Comparison of ENCODE assay signal across 9 cellular contexts in the genomic region with DNA sequence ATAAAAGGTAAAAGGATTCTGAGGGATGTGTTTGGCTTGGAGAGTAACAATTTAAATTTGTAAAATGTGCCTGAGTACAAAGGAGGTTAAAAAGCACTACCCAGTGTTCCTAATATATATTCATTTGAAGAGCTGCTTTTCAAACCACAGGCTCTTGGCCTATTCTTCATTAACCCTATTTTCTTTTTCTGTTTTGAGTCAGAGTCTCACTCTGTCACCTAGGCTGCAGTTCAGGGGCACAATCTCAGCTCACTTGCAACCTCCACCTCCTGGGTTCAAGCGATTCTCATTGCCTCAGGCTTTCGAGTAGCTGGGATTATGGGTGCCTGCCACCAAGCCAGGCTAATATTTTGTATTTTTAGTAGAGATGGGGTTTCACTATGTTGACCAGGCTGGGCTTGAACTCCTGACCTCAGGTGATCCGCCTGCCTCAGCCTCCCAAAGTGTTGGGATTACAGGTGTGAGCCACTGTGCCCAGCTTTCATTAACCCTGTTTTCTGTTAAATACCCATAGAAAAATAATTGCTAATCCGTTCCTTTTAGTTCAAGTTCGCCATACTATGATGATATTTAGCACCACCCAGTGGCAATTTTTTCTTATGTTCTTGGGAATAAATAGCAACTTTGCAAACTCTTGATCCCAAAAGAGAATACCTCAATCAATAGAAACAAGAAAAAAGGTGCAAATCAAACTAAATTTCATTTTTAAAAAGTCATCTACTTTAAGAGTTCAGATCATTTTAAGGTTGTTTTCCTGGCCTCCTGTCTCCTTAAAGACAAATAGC. TPM values are rescaled to one million over a fixed set of nuclear protein-coding genes. Genes with fewer than 3 reads are reported as not detected.
A peak's percentile ranks its signal among the peaks of the same experiment; 100 is the strongest.
DNase-seq lines count a peak whose midpoint lies in the region; ATAC-seq lines count a peak whose summit lies in the region.
"Had no signal": no experiment of that assay in that cellular context is flagged by ENCODE, and none has a peak within 500 bp of the region (broad histone marks: within the 10 kb centered on the region; RNA-seq: fewer than 3 reads in every experiment).

No MANE protein-coding gene starts in this region.

- peaks cover 44% of the 10 kb centered on the region for H3K36me3 Mint-ChIP-seq in T-helper 2 cell treated with Interferon-gamma antibody and Interleukin-4, amounts not matched to agents 5 μg/mL and 100 μg/mL, for 36 hours (ENCODE audit: low read depth)

- peaks cover 30% of the 10 kb centered on the region for H3K4me1 Mint-ChIP-seq in T-helper 2 cell treated with Interferon-gamma antibody and Interleukin-4, amounts not matched to agents 5 μg/mL and 100 μg/mL, for 36 hours (ENCODE audit: low read depth)

- no peak overlapping the region for H3K4me3 Mint-ChIP-seq in T-helper 2 cell treated with Interferon-gamma antibody and Interleukin-4, amounts not matched to agents 5 μg/mL and 100 μg/mL, for 36 hours
- H3K4me3 Mint-ChIP-seq: T-helper 1 cell treated with Interleukin-12 subunit alpha and Interleukin-12 subunit beta and Interleukin-4 antibody, amounts not matched to agents 30 μg/mL and 1 μg/mL, for 36 hours had no signal

- ATAC-seq in GM19043 (IDR thresholded peaks at IDR 0.05; ENCODE audit: low read depth, unreplicated experiment) (peak; percentile 64), HG03354 (IDR thresholded peaks at IDR 0.05; ENCODE audit: poor library complexity, severe bottlenecking, unreplicated experiment) (peak; percentile 71)

- DNase-seq in COLO829 (ENCODE audit: low spot score) (peak; percentile 10), epidermal melanocyte (ENCODE audit: insufficient read length, low spot score) (peak; percentile 14), activated gamma-delta T cell treated with Interleukin-2 at 50 U/mL for 16 hours (no peak), H4 (ENCODE audit: low spot score) (no peak), KG1 (lab: John Stamatoyannopoulos, UW) (no peak)
- no peak for DNase-seq in T-helper 2 cell treated with Interferon-gamma antibody and Interleukin-4, amounts not matched to agents 5 μg/mL and 100 μg/mL, for 36 hours (ENCODE audit: low spot score)

- no peaks in the 10 kb centered on the region for H3K27me3 Mint-ChIP-seq in T-helper 2 cell treated with Interferon-gamma antibody and Interleukin-4, amounts not matched to agents 5 μg/mL and 100 μg/mL, for 36 hours (ENCODE audit: low read depth)

- H3K9me3 Mint-ChIP-seq in T-helper 2 cell treated with Interferon-gamma antibody and Interleukin-4, amounts not matched to agents 5 μg/mL and 100 μg/mL, for 36 hours: no peaks in the 10 kb centered on the region
- H3K9me3 Mint-ChIP-seq: T-helper 1 cell treated with Interleukin-12 subunit alpha and Interleukin-12 subunit beta and Interleukin-4 antibody, amounts not matched to agents 30 μg/mL and 1 μg/mL, for 36 hours had no signal

- H3K27ac Mint-ChIP-seq in T-helper 2 cell treated with Interferon-gamma antibody and Interleukin-4, amounts not matched to agents 5 μg/mL and 100 μg/mL, for 36 hours: no peak overlapping the region
- H3K27ac Mint-ChIP-seq: T-helper 1 cell treated with Interleukin-12 subunit alpha and Interleukin-12 subunit beta and Interleukin-4 antibody, amounts not matched to agents 30 μg/mL and 1 μg/mL, for 36 hours had no signal

RNA-seq across cellular contexts. Expression of gene ZBTB8OS, which starts 30.5 kb away (rescaled TPM):
- total RNA-seq in H4 (2014; rRNA removed; shearing (Covaris generic)): 101 and 102 TPM in 2 replicates

RNA-seq across cellular contexts. Expression of gene RBBP4, which starts 31.1 kb away (rescaled TPM):
- total RNA-seq in H4 (2014; rRNA removed; shearing (Covaris generic)): 137 and 157 TPM in 2 replicates

Comparison
In these comparisons a context has a peak if more than half of its experiments do, and no peak if none do; other contexts are left out.
1. DNase-seq: peak in COLO829 (single experiment) and epidermal melanocyte (single experiment); none in activated gamma-delta T cell treated with Interleukin-2 at 50 U/mL for 16 hours (single experiment), H4 (single experiment), T-helper 2 cell treated with Interferon-gamma antibody and Interleukin-4, amounts not matched to agents 5 μg/mL and 100 μg/mL, for 36 hours (single experiment) and KG1 (single experiment).